Comparison of ENCODE assay signal across 15 cellular contexts in genomic region chr1:111015222-111015621, GRCh38.
"Had no signal": no experiment of that assay in that cellular context is flagged by ENCODE, and none has a peak within 500 bp of the region (broad histone marks: within the 10 kb centered on the region; RNA-seq: fewer than 3 reads in every experiment).

No MANE protein-coding gene starts in this region.

- ATAC-seq: activated CD8-positive, alpha-beta memory T cell treated with anti-CD3 and anti-CD28 coated beads, Interleukin-2, amount 10 ng/mL, durations not matched to agents 7 days and 5 days; activated naive CD4-positive, alpha-beta T cell treated with anti-CD3 and anti-CD28 coated beads, Interleukin-2, amount 50 U/mL, for 72 hours; pancreas; stimulated activated naive CD8-positive, alpha-beta T cell treated with anti-CD3 and anti-CD28 coated beads, Interleukin-15, amount 100 ng/mL, for 72 hours had no signal

- H3K36me3 ChIP-seq: cardiac muscle cell, pancreas, sigmoid colon, spleen had no signal

- H3K4me3 ChIP-seq: cardiac muscle cell, pancreas, sigmoid colon, spleen had no signal

- H3K9me3 Mint-ChIP-seq: type B pancreatic cell had no signal

- H3K27ac Mint-ChIP-seq: activated CD8-positive, alpha-beta memory T cell treated with anti-CD3 and anti-CD28 coated beads, Interleukin-2, amount 10 ng/mL, durations not matched to agents 7 days and 5 days; activated naive CD4-positive, alpha-beta T cell treated with anti-CD3 and anti-CD28 coated beads, Interleukin-2, amount 50 U/mL, for 72 hours; activated T-cell treated with anti-CD3 and anti-CD28 coated beads, Interleukin-2, amount 50 U/mL, for 24 hours; stimulated activated naive CD8-positive, alpha-beta T cell treated with anti-CD3 and anti-CD28 coated beads, Interleukin-15, amount 100 ng/mL, for 72 hours; type B pancreatic cell had no signal

- H3K4me3 Mint-ChIP-seq: activated CD8-positive, alpha-beta memory T cell treated with anti-CD3 and anti-CD28 coated beads, Interleukin-2, amount 10 ng/mL, durations not matched to agents 7 days and 5 days; activated T-cell treated with anti-CD3 and anti-CD28 coated beads, Interleukin-2, amount 50 U/mL, for 24 hours; naive B cell; stimulated activated naive CD8-positive, alpha-beta T cell treated with anti-CD3 and anti-CD28 coated beads, Interleukin-15, amount 100 ng/mL, for 72 hours; type B pancreatic cell had no signal

- H3K36me3 Mint-ChIP-seq: activated CD8-positive, alpha-beta memory T cell treated with anti-CD3 and anti-CD28 coated beads, Interleukin-2, amount 10 ng/mL, durations not matched to agents 7 days and 5 days; type B pancreatic cell had no signal

- H3K4me1 ChIP-seq: pancreas, sigmoid colon, spleen had no signal

- H3K9me3 ChIP-seq: pancreas, sigmoid colon had no signal

- H3K4me1 Mint-ChIP-seq: activated CD8-positive, alpha-beta memory T cell treated with anti-CD3 and anti-CD28 coated beads, Interleukin-2, amount 10 ng/mL, durations not matched to agents 7 days and 5 days; naive B cell; stimulated activated naive CD8-positive, alpha-beta T cell treated with anti-CD3 and anti-CD28 coated beads, Interleukin-15, amount 100 ng/mL, for 72 hours had no signal

- H3K27ac ChIP-seq: cardiac muscle cell, pancreas, sigmoid colon, spleen had no signal

- H3K27me3 ChIP-seq: cardiac muscle cell, pancreas, sigmoid colon had no signal

- DNase-seq: activated CD4-positive, alpha-beta T cell treated with anti-CD3 and anti-CD28 coated beads for 1 hour; activated CD4-positive, alpha-beta T cell treated with anti-CD3 and anti-CD28 coated beads, Interleukin-2, amount 50 U/mL, for 48 hours; activated CD8-positive, alpha-beta memory T cell treated with anti-CD3 and anti-CD28 coated beads, Interleukin-2, amount 10 ng/mL, durations not matched to agents 7 days and 5 days; activated effector memory CD4-positive, alpha-beta T cell treated with Interleukin-2 at 50 U/mL for 16 hours; activated T-cell treated with anti-CD3 and anti-CD28 coated beads, Interleukin-2, amount 50 U/mL, for 24 hours; islet precursor cell; mammary epithelial cell; naive B cell; pancreas; sigmoid colon; spleen; stimulated activated naive CD8-positive, alpha-beta T cell treated with anti-CD3 and anti-CD28 coated beads, Interleukin-15, amount 100 ng/mL, for 72 hours had no signal

- H3K27me3 Mint-ChIP-seq: type B pancreatic cell had no signal
